ENCODE assay signal across 20 cellular contexts in the genomic region with DNA sequence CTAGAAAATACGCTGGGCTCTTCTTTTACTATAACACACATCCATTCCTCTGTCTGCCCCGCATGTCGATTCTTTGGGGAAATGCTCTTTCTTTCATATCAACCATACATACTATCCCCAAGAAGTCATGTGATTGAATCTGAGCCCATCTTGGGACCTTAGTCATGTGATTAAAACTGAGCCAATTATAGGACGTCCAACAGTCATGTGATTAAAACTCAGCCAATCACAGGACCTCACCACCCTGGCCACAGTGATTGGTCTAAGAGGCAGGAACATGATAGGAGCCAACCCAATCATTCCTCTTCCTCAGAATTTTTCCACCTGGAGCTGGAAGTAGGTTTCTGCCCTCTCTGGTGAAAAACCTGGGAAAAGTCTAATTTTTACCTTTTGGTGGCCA.
"Had no signal": no experiment of that assay in that cellular context is flagged by ENCODE, and none has a peak within 500 bp of the region (broad histone marks: within the 10 kb centered on the region; RNA-seq: fewer than 3 reads in every experiment).

No MANE protein-coding gene starts in this region.

- ATAC-seq: activated CD4-positive, alpha-beta T cell treated with anti-CD3 and anti-CD28 coated beads for 36 hours; activated T-helper 17 cell treated with anti-CD3 and anti-CD28 coated beads, Interleukin-2, amount 50 U/mL, for 72 hours had no signal

- H3K27ac ChIP-seq: PC-9, VCaP had no signal

- H2AFZ ChIP-seq: PC-9 had no signal

- H3K4me2 ChIP-seq: PC-9 had no signal

- DNase-seq: activated CD4-positive, alpha-beta memory T cell treated with anti-CD3 and anti-CD28 coated beads, Interleukin-2, amount 10 ng/mL, durations not matched to agents 7 days and 5 days; activated CD4-positive, alpha-beta T cell treated with anti-CD3 and anti-CD28 coated beads for 36 hours; activated CD4-positive, alpha-beta T cell treated with anti-CD3 and anti-CD28 coated beads, Interleukin-2, amount 50 U/mL, for 1 hour; activated gamma-delta T cell; activated naive CD4-positive, alpha-beta T cell treated with anti-CD3 and anti-CD28 coated beads for 36 hours; activated T-cell treated with anti-CD3 and anti-CD28 coated beads for 4 hours; activated T-cell treated with anti-CD3 and anti-CD28 coated beads, Interleukin-2, amount 50 U/mL, for 48 hours; amygdala; NCI-H1092 treated with DMSO at 0.1 percent for 48 hours; NCI-H1417 treated with DMSO at 0.1 percent for 48 hours; NCI-H1694; NCI-H2029; NCI-H2107; NCI-H524; PC-9; SIG-M5; T-helper 2 cell had no signal

- H3K4me3 ChIP-seq: PC-9 had no signal

- FAIRE-seq: astrocyte had no signal
